Comparison of ENCODE assay signal across 1 cellular context in genomic region chr10:63672491-63672890, GRCh38.
TF ChIP-seq lines count a peak whose summit lies in the region.

No MANE protein-coding gene starts in this region.

TF ChIP-seq in SK-N-SH, 30 proteins besides CTCF, POLR2A, EP300 and RAD21 (continued from another document):
- TF ChIP-seq ZBTB33 (IDR thresholded peaks at IDR 0.05; ENCODE audit: borderline replicate concordance, low read depth): no peak
- TF ChIP-seq TCF12 (IDR thresholded peaks at IDR 0.05): no peak
